ENCODE assay signal across 14 cellular contexts in the genomic region with DNA sequence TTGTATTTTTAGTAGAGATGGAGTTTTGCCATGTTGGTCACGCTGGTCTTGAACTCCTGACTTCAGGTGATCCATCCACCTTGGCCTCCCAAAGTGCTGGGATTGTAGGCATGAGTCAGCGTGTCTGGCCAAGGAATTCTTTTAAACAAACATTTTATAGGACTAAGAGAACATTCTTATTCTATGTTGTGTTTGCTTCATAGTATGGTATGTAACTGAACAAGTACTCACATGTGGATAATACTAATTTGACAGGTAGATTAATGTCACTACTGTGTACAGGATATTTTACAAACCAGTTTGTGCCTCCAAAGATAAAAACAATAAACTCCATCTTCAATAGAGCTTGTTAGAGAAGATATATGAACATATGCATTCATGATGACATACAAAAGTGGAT.
DNase-seq lines count a peak whose midpoint lies in the region; ATAC-seq and TF ChIP-seq lines count a peak whose summit lies in the region.
"Had no signal": no experiment of that assay in that cellular context is flagged by ENCODE, and none has a peak within 500 bp of the region (broad histone marks: within the 10 kb centered on the region; RNA-seq: fewer than 3 reads in every experiment).

No MANE protein-coding gene starts in this region.

- CTCF ChIA-PET in mammary epithelial cell (lab: Charles Lee; ENCODE audit: low non-redundant PET) = no interaction called here

- in situ Hi-C loops in mammary epithelial cell (cut with MboI; ENCODE audit: low sequenced_read_pairs in 2 of 2) = no loop called here

- H3K4me2 ChIP-seq in mammary epithelial cell (ENCODE audit: insufficient read depth, low read depth, low read length) = no peak overlapping the region
- H3K4me2 ChIP-seq: BLaER1 treated with 17β-estradiol and CSF1 and Interleukin-3, amounts not matched to agents 10 nM and 100 nM had no signal

- no peaks in the 10 kb centered on the region for H3K9me3 ChIP-seq in mammary epithelial cell (replicated peaks; ENCODE audit: insufficient read depth, low read length)
- H3K9me3 ChIP-seq: BLaER1 treated with 17β-estradiol and CSF1 and Interleukin-3, amounts not matched to agents 10 nM and 100 nM; HAP-1 had no signal

- no peaks in the 10 kb centered on the region for H3K36me3 ChIP-seq in mammary epithelial cell (ENCODE audit: insufficient read depth, low read length)
- H3K36me3 ChIP-seq: BLaER1 treated with 17β-estradiol and CSF1 and Interleukin-3, amounts not matched to agents 10 nM and 100 nM; HAP-1 had no signal

- peak; percentile 16 for DNase-seq in HPDE6-E6E7 (ENCODE audit: extremely low spot score)
- DNase-seq in mammary epithelial cell = peak; percentile 72
- DNase-seq in type B pancreatic cell (ENCODE audit: extremely low spot score, unreplicated experiment) = no peak
- DNase-seq in NCI-H1436 (lab: John Stamatoyannopoulos, UW) = no peak
- no peak for DNase-seq in GM20000 (ENCODE audit: low spot score)
- no peak for DNase-seq in glomerular visceral epithelial cell (ENCODE audit: extremely low spot score)
- DNase-seq: Calu3; CD8-positive, alpha-beta T cell; DMS79 treated with DMSO at 0.1 percent for 48 hours; GF-D8 had no signal

- peak; percentile 88 for ATAC-seq in esophagus mucosa
- ATAC-seq: CD8-positive, alpha-beta T cell had no signal

- H3K9me3 Mint-ChIP-seq in type B pancreatic cell = peaks cover 9% of the 10 kb centered on the region

- intact Hi-C loops in mammary epithelial cell (cut with micrococcal nuclease) = no loop called here

- H3K27me3 ChIP-seq in mammary epithelial cell (ENCODE audit: insufficient read depth, low read length) = no peaks in the 10 kb centered on the region
- H3K27me3 ChIP-seq: BLaER1 treated with 17β-estradiol and CSF1 and Interleukin-3, amounts not matched to agents 10 nM and 100 nM had no signal

- H3K27ac Mint-ChIP-seq in type B pancreatic cell = peak overlapping the region; percentile 46
- H3K27ac Mint-ChIP-seq: B cell; CD8-positive, alpha-beta T cell had no signal

- no peak overlapping the region for H3K4me3 Mint-ChIP-seq in type B pancreatic cell
- H3K4me3 Mint-ChIP-seq: B cell; CD8-positive, alpha-beta T cell had no signal

- no peak overlapping the region for H3K27ac ChIP-seq in mammary epithelial cell (ENCODE audit: insufficient read depth, low read depth, low read length)
- H3K27ac ChIP-seq: BLaER1 treated with 17β-estradiol and CSF1 and Interleukin-3, amounts not matched to agents 10 nM and 100 nM had no signal

- H3K4me1 ChIP-seq in mammary epithelial cell (ENCODE audit: insufficient read depth, low read length) = no peaks in the 10 kb centered on the region
- H3K4me1 ChIP-seq: BLaER1 treated with 17β-estradiol and CSF1 and Interleukin-3, amounts not matched to agents 10 nM and 100 nM; HAP-1 had no signal

- H3K9ac ChIP-seq in mammary epithelial cell (ENCODE audit: insufficient read depth, low read length) = no peak overlapping the region
- H3K9ac ChIP-seq: BLaER1 treated with 17β-estradiol and CSF1 and Interleukin-3, amounts not matched to agents 10 nM and 100 nM had no signal

- H3K36me3 Mint-ChIP-seq in type B pancreatic cell = no peaks in the 10 kb centered on the region
- H3K36me3 Mint-ChIP-seq: CD8-positive, alpha-beta T cell had no signal

- dilution Hi-C loops in mammary epithelial cell (cut with HindIII; ENCODE audit: low sequenced_read_pairs) = no loop called here

- peaks cover 4% of the 10 kb centered on the region for H3K27me3 Mint-ChIP-seq in type B pancreatic cell
- H3K27me3 Mint-ChIP-seq: B cell had no signal

- TF ChIP-seq CTCF in mammary epithelial cell (conservative IDR thresholded peaks at IDR 0.05 in 1 of 2, IDR thresholded peaks at IDR 0.05 in 1 of 2; ENCODE audit: extremely low read depth in 1 of 2, insufficient read depth in 1 of 2, low read depth in 1 of 2, low read length in 2 of 2) (no peak), type B pancreatic cell (conservative IDR thresholded peaks at IDR 0.05) (no peak), GM20000 (IDR thresholded peaks at IDR 0.05; ENCODE audit: extremely low read depth, missing control alignments) (no peak)

- H4K20me1 ChIP-seq in mammary epithelial cell (ENCODE audit: insufficient read depth, low read length) = no peaks in the 10 kb centered on the region
- H4K20me1 ChIP-seq: BLaER1 treated with 17β-estradiol and CSF1 and Interleukin-3, amounts not matched to agents 10 nM and 100 nM had no signal

- H2AFZ ChIP-seq in mammary epithelial cell (ENCODE audit: low read depth, low read length) = no peak overlapping the region

- H3K4me1 Mint-ChIP-seq in type B pancreatic cell (ENCODE audit: unreplicated experiment) = no peaks in the 10 kb centered on the region
- H3K4me1 Mint-ChIP-seq: B cell had no signal

- H3K79me2 ChIP-seq in mammary epithelial cell (ENCODE audit: insufficient read depth, low read length) = no peaks in the 10 kb centered on the region

- WGBS in mammary epithelial cell (ENCODE audit: low coverage, missing lambda C conversion rate) = 20% methylated on average over 2 of the region's 2 CpGs

- no TSS peak for BruUV-seq in mammary epithelial cell (replicated peaks; lab: Mats Ljungman, UMichigan)

- no peak overlapping the region for H3K4me3 ChIP-seq in mammary epithelial cell (replicated peaks in 1 of 3; ENCODE audit: insufficient read depth in 1 of 3, low read depth in 2 of 3, low read length in 3 of 3)
- H3K4me3 ChIP-seq: BLaER1 treated with 17β-estradiol and CSF1 and Interleukin-3, amounts not matched to agents 10 nM and 100 nM; HAP-1 had no signal

Comparison
In these comparisons a context has a peak if more than half of its experiments do, and no peak if none do; other contexts are left out.
1. DNase-seq: peak in HPDE6-E6E7 (single experiment) and mammary epithelial cell (single experiment); none in type B pancreatic cell (single experiment), NCI-H1436 (single experiment), GM20000 (single experiment) and glomerular visceral epithelial cell (single experiment).